In genomic region chr1:54069792-54070548, GRCh38 we compare ENCODE assay signal across 1 cellular context.
TF ChIP-seq lines count a peak whose summit lies in the region.

No MANE protein-coding gene starts in this region.

TF ChIP-seq in neural cell, 6 proteins besides CTCF, POLR2A, EP300 and RAD21 (continued from another document):
- no peak for TF ChIP-seq REST (IDR thresholded peaks at IDR 0.05; ENCODE audit: borderline replicate concordance)
